ENCODE assay signal across 14 cellular contexts in genomic region chr1:10626781-10627410, GRCh38.
"Had no signal": no experiment of that assay in that cellular context is flagged by ENCODE, and none has a peak within 500 bp of the region (broad histone marks: within the 10 kb centered on the region; RNA-seq: fewer than 3 reads in every experiment).

No MANE protein-coding gene starts in this region.

- H3K9me3 Mint-ChIP-seq: nephron had no signal

- H3K4me3 Mint-ChIP-seq: nephron had no signal

- H3K4me3 ChIP-seq: coronary artery, psoas muscle, tibial artery had no signal

- H3K4me1 ChIP-seq: foreskin keratinocyte, psoas muscle had no signal

- H3K9me3 ChIP-seq: psoas muscle, tibial artery had no signal

- ATAC-seq: foreskin keratinocyte, sciatic nerve had no signal

- DNase-seq: activated CD4-positive, alpha-beta T cell treated with anti-CD3 and anti-CD28 coated beads for 1 hour; activated CD4-positive, alpha-beta T cell treated with anti-CD3 and anti-CD28 coated beads, Interleukin-2, amount 50 U/mL, for 4 hours; activated naive CD4-positive, alpha-beta T cell treated with Interleukin-2 at 50 U/mL for 16 hours; activated T-cell treated with anti-CD3 and anti-CD28 coated beads for 4 hours; foreskin keratinocyte; glutamatergic neuron; kidney glomerular epithelial cell; occipital lobe; stimulated activated CD4-positive, alpha-beta T cell treated with anti-CD3 and anti-CD28 coated beads, Interleukin-1b, Interleukin-23, amount 100 ng/mL, for 48 hours had no signal

- H3K27ac ChIP-seq: coronary artery, foreskin keratinocyte, psoas muscle, tibial artery had no signal

- H3K27me3 ChIP-seq: foreskin keratinocyte, tibial artery had no signal
